Comparison of ENCODE assay signal across 10 cellular contexts in genomic region chr19:49556412-49557398, GRCh38. TPM values are rescaled to one million over a fixed set of nuclear protein-coding genes. Genes with fewer than 3 reads are reported as not detected.
DNase-seq lines count a peak whose midpoint lies in the region; ATAC-seq, FAIRE-seq and TF ChIP-seq lines count a peak whose summit lies in the region.
"Had no signal": no experiment of that assay in that cellular context is flagged by ENCODE, and none has a peak within 500 bp of the region (broad histone marks: within the 10 kb centered on the region; RNA-seq: fewer than 3 reads in every experiment).

No MANE protein-coding gene starts in this region.

- ATAC-seq in effector memory CD8-positive, alpha-beta T cell (replicated peaks), result peak; percentile 62
- peak; percentile 65 to 71 (median 68) for ATAC-seq in pancreas

- intact Hi-C loops in pancreas (cut with DNase I), result no loop called here
- intact Hi-C loops in cardiac septum (cut with DNase I), result no loop called here

- H2BK15ac ChIP-seq in H9 (ENCODE audit: low read depth, low read length), result no peak overlapping the region

- H3K27me3 Mint-ChIP-seq in H9 (ENCODE audit: low read depth), result no peaks in the 10 kb centered on the region
- H3K27me3 Mint-ChIP-seq in activated CD4-positive, alpha-beta memory T cell treated with anti-CD3 and anti-CD28 coated beads, Interleukin-2, amount 10 ng/mL, durations not matched to agents 7 days and 5 days, result no peaks in the 10 kb centered on the region
- no peaks in the 10 kb centered on the region for H3K27me3 Mint-ChIP-seq in effector memory CD8-positive, alpha-beta T cell

- no peak for TF ChIP-seq CTCF in H9 (conservative IDR thresholded peaks at IDR 0.05)
- no peak for TF ChIP-seq CTCF in pancreas (IDR thresholded peaks at IDR 0.05)

- H2AFZ ChIP-seq in H9 (ENCODE audit: low read length), result no peak overlapping the region

- H3K4me3 ChIP-seq in pancreas, result peak overlapping the region; percentile 23 to 48 (median 37)

- H2BK120ac ChIP-seq in H9 (ENCODE audit: low read depth, low read length, poor library complexity, severe bottlenecking), result no peak overlapping the region

- no peak overlapping the region for H2BK12ac ChIP-seq in H9 (ENCODE audit: insufficient read length, low read depth, low read length)

- peaks cover 9% of the 10 kb centered on the region for H3K23me2 ChIP-seq in H9 (ENCODE audit: insufficient read length, low read depth, low read length, poor library complexity, severe bottlenecking)

- H3K27ac ChIP-seq in H9 (ENCODE audit: insufficient read length, low read depth, low read length) (no peak overlapping the region), pancreas (peak overlapping the region; percentile 76 to 90 (median 82))
- H3K27ac ChIP-seq: neutrophil had no signal

- peak overlapping the region in 2 of 3 experiments; percentile 79 to 87; a peak in 3 of 7 replicates for H3K27ac Mint-ChIP-seq in H9
- H3K27ac Mint-ChIP-seq in activated CD4-positive, alpha-beta memory T cell treated with anti-CD3 and anti-CD28 coated beads, Interleukin-2, amount 10 ng/mL, durations not matched to agents 7 days and 5 days, result peak overlapping the region; percentile 94
- peak overlapping the region in 1 of 2 donors; percentile 86 for H3K27ac Mint-ChIP-seq in effector memory CD8-positive, alpha-beta T cell

- H3K56ac ChIP-seq in H9 (ENCODE audit: insufficient read length, low read depth, low read length), result no peak overlapping the region

- no peak for FAIRE-seq in pancreas (lab: Jason Lieb, UNC)

- no CpG with 5 or more reads among the region's 66 CpGs for WGBS in H9 (ENCODE audit: extremely low coverage, insufficient read length, low lambda C conversion rate)
- 42 to 43% methylated on average over 57 to 66 of the region's 66 CpGs for WGBS in pancreas, 2 donors

- no peak overlapping the region for H2AK5ac ChIP-seq in H9 (ENCODE audit: insufficient read length, low read length)

- no peak overlapping the region for H3T11ph ChIP-seq in H9 (ENCODE audit: low read length)

- no peak overlapping the region for H2BK20ac ChIP-seq in H9 (ENCODE audit: low read depth, low read length, poor library complexity, severe bottlenecking)

- H3K4ac ChIP-seq in H9 (ENCODE audit: low read depth, low read length), result no peak overlapping the region

- H3K14ac ChIP-seq in H9 (ENCODE audit: insufficient read depth, low read length), result peak overlapping the region; percentile 90

- peak overlapping the region; percentile 64 for H3K4me2 ChIP-seq in H9 (ENCODE audit: insufficient read depth, insufficient read length, low read length)

- H3K23ac ChIP-seq in H9 (ENCODE audit: insufficient read length, low read depth, low read length), result no peak overlapping the region

- H4K20me1 ChIP-seq in H9 (ENCODE audit: control insufficient read depth, insufficient read depth, insufficient read length), result no peaks in the 10 kb centered on the region

- no peak overlapping the region for H4K8ac ChIP-seq in H9 (replicated peaks; ENCODE audit: insufficient read length, low read depth, low read length)

- peaks cover 0 to 4% (median 0%) of the 10 kb centered on the region in 3 donors for H3K36me3 ChIP-seq in pancreas

- POLR2A ChIA-PET in activated CD4-positive, alpha-beta memory T cell treated with anti-CD3 and anti-CD28 coated beads, Interleukin-2, amount 10 ng/mL, durations not matched to agents 7 days and 5 days (lab: Charles Lee), result interaction anchor here (1.3 to 5.3 kb wide), 4 partner anchors 8 to 103 kb away, joined by 3 to 75 read pairs (median 8); partner anchors contain the start of gene ALDH16A1

- H4K91ac ChIP-seq in H9 (ENCODE audit: insufficient read length, low read depth, low read length), result no peak overlapping the region

- H3K9me3 ChIP-seq in H9 (ENCODE audit: control insufficient read depth, low read depth, low read length), result no peaks in the 10 kb centered on the region
- no peaks in the 10 kb centered on the region for H3K9me3 ChIP-seq in pancreas
- H3K9me3 ChIP-seq: neutrophil had no signal

- peaks cover 2% of the 10 kb centered on the region; the same call in 1 of the 2 replicates for H3K4me1 ChIP-seq in H9 (ENCODE audit: insufficient read depth, low read length)
- H3K4me1 ChIP-seq in pancreas, result peaks cover 0 to 34% (median 15%) of the 10 kb centered on the region in 3 donors

- peak overlapping the region; percentile 85 for H3K18ac ChIP-seq in H9 (ENCODE audit: insufficient read length, low read depth, low read length)

- no peaks in the 10 kb centered on the region for H3K9me3 Mint-ChIP-seq in H9
- H3K9me3 Mint-ChIP-seq in activated CD4-positive, alpha-beta memory T cell treated with anti-CD3 and anti-CD28 coated beads, Interleukin-2, amount 10 ng/mL, durations not matched to agents 7 days and 5 days, result no peaks in the 10 kb centered on the region
- H3K9me3 Mint-ChIP-seq in effector memory CD8-positive, alpha-beta T cell, result peaks cover 0 to 6% of the 10 kb centered on the region in 2 donors

- DNase-seq in H9, result peak; percentile 92
- no peak for DNase-seq in activated CD4-positive, alpha-beta memory T cell treated with anti-CD3 and anti-CD28 coated beads, Interleukin-2, amount 10 ng/mL, durations not matched to agents 7 days and 5 days
- peak in 2 of 3 experiments; percentile 54 to 56 for DNase-seq in effector memory CD8-positive, alpha-beta T cell
- DNase-seq in pancreas, result peak; percentile 85 to 95 (median 93)
- no peak for DNase-seq in midbrain (lab: John Stamatoyannopoulos, UW)
- DNase-seq in central memory CD4-positive, alpha-beta T cell, result no peak
- no peak for DNase-seq in RPMI8226
- no peak for DNase-seq in cardiac septum (ENCODE audit: low spot score)
- DNase-seq: NCI-H2107 had no signal

- H3K27me3 ChIP-seq in H9 (ENCODE audit: insufficient read depth, low read length), result no peaks in the 10 kb centered on the region
- H3K27me3 ChIP-seq in pancreas, result no peaks in the 10 kb centered on the region
- H3K27me3 ChIP-seq: neutrophil had no signal

- peaks cover 32 to 38% (median 37%) of the 10 kb centered on the region in 3 experiments for H3K36me3 Mint-ChIP-seq in H9 (ENCODE audit: insufficient read depth in 1 of 3, low read depth in 3 of 3)
- H3K36me3 Mint-ChIP-seq in activated CD4-positive, alpha-beta memory T cell treated with anti-CD3 and anti-CD28 coated beads, Interleukin-2, amount 10 ng/mL, durations not matched to agents 7 days and 5 days (ENCODE audit: low read depth), result peaks cover 64% of the 10 kb centered on the region
- H3K36me3 Mint-ChIP-seq in effector memory CD8-positive, alpha-beta T cell (ENCODE audit: insufficient read depth), result peaks cover 36% of the 10 kb centered on the region

- CTCF ChIA-PET in activated CD4-positive, alpha-beta memory T cell treated with anti-CD3 and anti-CD28 coated beads, Interleukin-2, amount 10 ng/mL, durations not matched to agents 7 days and 5 days (lab: Charles Lee), result interaction anchor here (0.8 to 7.5 kb wide), 5 partner anchors 9 to 13 kb away, joined by 4 to 102 read pairs (median 7); no protein-coding TSS in a partner anchor

- no peak overlapping the region for H3K9ac ChIP-seq in H9 (ENCODE audit: extremely low read depth, insufficient read length, low read length)

- no peak overlapping the region for H2BK5ac ChIP-seq in H9 (ENCODE audit: insufficient read length, low read length)

- H3K4me1 Mint-ChIP-seq in H9, result peaks cover 9 to 26% of the 10 kb centered on the region in 2 experiments
- H3K4me1 Mint-ChIP-seq in activated CD4-positive, alpha-beta memory T cell treated with anti-CD3 and anti-CD28 coated beads, Interleukin-2, amount 10 ng/mL, durations not matched to agents 7 days and 5 days, result peaks cover 87% of the 10 kb centered on the region
- peaks cover 59 to 65% of the 10 kb centered on the region in 2 donors for H3K4me1 Mint-ChIP-seq in effector memory CD8-positive, alpha-beta T cell (ENCODE audit: low read depth in 2 of 2)

- peak overlapping the region; percentile 47 to 77 for H3K4me3 Mint-ChIP-seq in H9
- H3K4me3 Mint-ChIP-seq in activated CD4-positive, alpha-beta memory T cell treated with anti-CD3 and anti-CD28 coated beads, Interleukin-2, amount 10 ng/mL, durations not matched to agents 7 days and 5 days, result peak overlapping the region; percentile 63
- peak overlapping the region; percentile 51 to 91 for H3K4me3 Mint-ChIP-seq in effector memory CD8-positive, alpha-beta T cell

- H4K5ac ChIP-seq in H9 (ENCODE audit: insufficient read length, low read depth, low read length), result no peak overlapping the region

- no peaks in the 10 kb centered on the region for H3K79me1 ChIP-seq in H9 (ENCODE audit: insufficient read depth, low read depth, low read length, poor library complexity, severe bottlenecking)

- no peaks in the 10 kb centered on the region for H3K79me2 ChIP-seq in H9 (ENCODE audit: insufficient read depth, low read length)

RNA-seq across cellular contexts. Expression of gene NOSIP, which starts 23.7 kb away (rescaled TPM):
- total RNA-seq in H9 (2021) (75.1 and 78.4 TPM in 2 replicates), pancreas (10 to 100 TPM; 40.5 to 76.3 (median 52.1) TPM), cardiac septum (34.5 TPM)
- total RNA-seq in activated CD4-positive, alpha-beta memory T cell treated with anti-CD3 and anti-CD28 coated beads, Interleukin-2, amount 10 ng/mL, durations not matched to agents 7 days and 5 days, result 100 to 1,000 TPM; 162 to 163 TPM
- polyA plus RNA-seq in pancreas, result 100 to 1,000 TPM; 120 to 148 TPM

RNA-seq across cellular contexts. Expression of gene PRRG2, which starts 24.4 kb away (rescaled TPM):
- 3.3 and 3.5 TPM in 2 replicates for total RNA-seq in H9 (2021)
- 1 to 10 TPM; 1.0 to 1.1 TPM for total RNA-seq in activated CD4-positive, alpha-beta memory T cell treated with anti-CD3 and anti-CD28 coated beads, Interleukin-2, amount 10 ng/mL, durations not matched to agents 7 days and 5 days
- total RNA-seq in pancreas, result 1 to 10 TPM; 6.5 to 8.9 (median 8.3) TPM
- 10 to 100 TPM; 11.6 to 15.9 TPM for polyA plus RNA-seq in pancreas
- 0.40 TPM for total RNA-seq in cardiac septum

RNA-seq across cellular contexts. Expression of gene RCN3, which starts 28.9 kb away (rescaled TPM):
- total RNA-seq in H9 (2021) (14.5 and 15.0 TPM in 2 replicates), pancreas (10 to 100 TPM in 1 of 6 donors, 1 to 10 TPM in 5; 1.6 to 16.5 (median 4.8) TPM), cardiac septum (14.0 TPM)
- total RNA-seq in activated CD4-positive, alpha-beta memory T cell treated with anti-CD3 and anti-CD28 coated beads, Interleukin-2, amount 10 ng/mL, durations not matched to agents 7 days and 5 days, result 1 to 10 TPM; 1.8 to 2.0 TPM
- 10 to 100 TPM; 38.7 to 41.5 TPM for polyA plus RNA-seq in pancreas

RNA-seq across cellular contexts. Expression of gene PRR12, which starts 34.3 kb away (rescaled TPM):
- total RNA-seq in H9 (2021) (64.2 and 65.9 TPM in 2 replicates), pancreas (10 to 100 TPM in 3 of 6 donors, 1 to 10 TPM in 3; 8.3 to 17.7 (median 9.5) TPM), cardiac septum (15.9 TPM)
- 10 to 100 TPM; 33.0 to 36.2 TPM for total RNA-seq in activated CD4-positive, alpha-beta memory T cell treated with anti-CD3 and anti-CD28 coated beads, Interleukin-2, amount 10 ng/mL, durations not matched to agents 7 days and 5 days
- polyA plus RNA-seq in pancreas, result 10 to 100 TPM; 14.0 to 18.9 TPM

RNA-seq across cellular contexts. Expression of gene FCGRT, which starts 44.2 kb away (rescaled TPM):
- total RNA-seq in H9 (2021), result 41.1 and 45.4 TPM in 2 replicates
- 10 to 100 TPM; 10.2 to 11.1 TPM for total RNA-seq in activated CD4-positive, alpha-beta memory T cell treated with anti-CD3 and anti-CD28 coated beads, Interleukin-2, amount 10 ng/mL, durations not matched to agents 7 days and 5 days
- total RNA-seq in pancreas, result 100 to 1,000 TPM in 1 of 6 donors, 10 to 100 TPM in 5; 48.4 to 105 (median 66.3) TPM
- 10 to 100 TPM; 74.5 to 87.8 TPM for polyA plus RNA-seq in pancreas
- 50.6 TPM for total RNA-seq in cardiac septum

Comparison
In these comparisons a context has a peak if more than half of its experiments do, and no peak if none do; other contexts are left out.
1. DNase-seq: peak in H9 (single experiment), effector memory CD8-positive, alpha-beta T cell (2 of 3) and pancreas (6 of 6); none in activated CD4-positive, alpha-beta memory T cell treated with anti-CD3 and anti-CD28 coated beads, Interleukin-2, amount 10 ng/mL, durations not matched to agents 7 days and 5 days (single experiment), midbrain (single experiment), central memory CD4-positive, alpha-beta T cell (single experiment), RPMI8226 (single experiment) and cardiac septum (single experiment).
2. Peak in every context shown above with its lines, with median percentiles within 50 percentile points of each other: H3K4me3 Mint-ChIP-seq.